7 cellular contexts compared by ENCODE assay signal in genomic region chr16:29235836-29236235, GRCh38.
DNase-seq lines count a peak whose midpoint lies in the region; ATAC-seq and TF ChIP-seq lines count a peak whose summit lies in the region.
"Not testable (repeated sequence)": the region's sequence is repeated elsewhere in the genome, so short reads cannot be mapped to it uniquely, and the experiment has no call there.

No MANE protein-coding gene starts in this region.

- H3K4me1 Mint-ChIP-seq in nephron (peaks cover 34% of the 10 kb centered on the region), neural progenitor cell (peaks cover 11% of the 10 kb centered on the region)

- dilution Hi-C loops in IMR-90 (cut with HindIII; ENCODE audit: low sequenced_read_pairs, unreplicated experiment): not testable (repeated sequence)

- H2BK120ac ChIP-seq in IMR-90 (ENCODE audit: low read depth, low read length): not testable (repeated sequence)

- not testable (repeated sequence) for TF ChIP-seq POLR2A in IMR-90 (IDR thresholded peaks at IDR 0.05; ENCODE audit: low read depth, low read length); sigmoid colon (IDR thresholded peaks at IDR 0.05)

- H3K4me3 ChIP-seq in IMR-90 (ENCODE audit: insufficient read depth, low read depth, low read length); neural progenitor cell; sigmoid colon: not testable (repeated sequence)

- H3K4me1 ChIP-seq in IMR-90 (ENCODE audit: control insufficient read depth, insufficient read depth, low read length); neural progenitor cell; sigmoid colon: not testable (repeated sequence)

- CTCF ChIA-PET in IMR-90 (lab: Yijun Ruan, JAX): not testable (repeated sequence)

- H2AFZ ChIP-seq in IMR-90 (replicated peaks; ENCODE audit: low read length, poor library complexity); neural progenitor cell (replicated peaks): not testable (repeated sequence)

- intact Hi-C loops in IMR-90 (cut with micrococcal nuclease); sigmoid colon (cut with DNase I): not testable (repeated sequence)

- not testable (repeated sequence) for H2BK5ac ChIP-seq in IMR-90 (ENCODE audit: low read depth, low read length, poor library complexity, severe bottlenecking)

- not testable (repeated sequence) for H4K20me1 ChIP-seq in IMR-90 (ENCODE audit: insufficient read depth, low read length); neural progenitor cell (ENCODE audit: low read depth)

- not testable (repeated sequence) for H3K9me1 ChIP-seq in IMR-90 (ENCODE audit: insufficient read depth, low read length)

- H3K23ac ChIP-seq in IMR-90 (ENCODE audit: low read depth, low read length): not testable (repeated sequence)

- H3K9me3 ChIP-seq in IMR-90 (ENCODE audit: control insufficient read depth, insufficient read depth, low read length); neural progenitor cell (ENCODE audit: low read depth); sigmoid colon: not testable (repeated sequence)

- not testable (repeated sequence) for H3K4me2 ChIP-seq in IMR-90 (ENCODE audit: low read depth, low read length); neural progenitor cell

- H3K27ac ChIP-seq in IMR-90 (ENCODE audit: insufficient read depth, low read length); neural progenitor cell; sigmoid colon: not testable (repeated sequence)

- H4K91ac ChIP-seq in IMR-90 (ENCODE audit: insufficient read depth, low read depth, low read length): not testable (repeated sequence)

- H4K5ac ChIP-seq in IMR-90 (ENCODE audit: low read depth, low read length): not testable (repeated sequence)

- not testable (repeated sequence) for H3K9me3 Mint-ChIP-seq in nephron
- H3K9me3 Mint-ChIP-seq in neural progenitor cell: peaks cover 11% of the 10 kb centered on the region

- POLR2A ChIA-PET in IMR-90 (lab: Charles Lee; ENCODE audit: unreplicated experiment): not testable (repeated sequence)

- TF ChIP-seq RAD21 in IMR-90 (IDR thresholded peaks at IDR 0.05; ENCODE audit: low read length): not testable (repeated sequence)

- H3K4me3 Mint-ChIP-seq in nephron, neural progenitor cell: not testable (repeated sequence)

- peak overlapping the region; percentile 6; the same call in 1 of the 2 replicates for H3K4ac ChIP-seq in IMR-90 (ENCODE audit: low read depth, low read length)

- not testable (repeated sequence) for H3K36me3 ChIP-seq in IMR-90 (ENCODE audit: control insufficient read depth, insufficient read depth, low read length); neural progenitor cell; sigmoid colon

- H3K79me2 ChIP-seq in neural progenitor cell (ENCODE audit: low read depth): not testable (repeated sequence)

- H2BK20ac ChIP-seq in IMR-90 (ENCODE audit: low read depth, low read length): peak overlapping the region; percentile 35; the same call in 1 of the 2 replicates

- not testable (repeated sequence) for H3K18ac ChIP-seq in IMR-90 (ENCODE audit: low read depth, low read length)

- not testable (repeated sequence) for H3K14ac ChIP-seq in IMR-90 (replicated peaks; ENCODE audit: low read depth, low read length)

- not testable (repeated sequence) for H3K9ac ChIP-seq in IMR-90 (ENCODE audit: low read depth, low read length); neural progenitor cell

- H3K36me3 Mint-ChIP-seq in nephron (ENCODE audit: low read depth); neural progenitor cell: not testable (repeated sequence)

- H3F3A ChIP-seq in neural progenitor cell (ENCODE audit: low read depth): not testable (repeated sequence)

- H3K27me3 Mint-ChIP-seq in nephron (ENCODE audit: low read depth): peaks cover 15% of the 10 kb centered on the region
- H3K27me3 Mint-ChIP-seq in neural progenitor cell (ENCODE audit: insufficient read depth, low read depth): not testable (repeated sequence)

- not testable (repeated sequence) for TF ChIP-seq EP300 in sigmoid colon (IDR thresholded peaks at IDR 0.05)

- in situ Hi-C loops in IMR-90 (cut with MboI; ENCODE audit: low sequenced_read_pairs): not testable (repeated sequence)

- H3K27me3 ChIP-seq in IMR-90 (ENCODE audit: control insufficient read depth, insufficient read depth, low read length); neural progenitor cell; sigmoid colon: not testable (repeated sequence)

- H3K56ac ChIP-seq in IMR-90 (ENCODE audit: extremely low read depth, insufficient read depth, low read length): not testable (repeated sequence)

- H2AK5ac ChIP-seq in IMR-90 (ENCODE audit: low read depth, low read length): not testable (repeated sequence)

- not testable (repeated sequence) for H3K79me1 ChIP-seq in IMR-90 (ENCODE audit: low read depth in 1 of 2, low read length in 2 of 2)

- H2BK15ac ChIP-seq in IMR-90 (ENCODE audit: low read depth, low read length): not testable (repeated sequence)

- H3K27ac Mint-ChIP-seq in nephron (peak overlapping the region; percentile 20 to 79 (median 75)), neural progenitor cell (peak overlapping the region; percentile 73)

- ATAC-seq in IMR-90 (ENCODE audit: low read depth); left lobe of liver: not testable (repeated sequence)

- BruUV-seq in IMR-90 (replicated peaks; lab: Mats Ljungman, UMichigan): not testable (repeated sequence)

- 100% methylated on average over 3 of the region's 12 CpGs; no CpG with 5 or more reads in 1 of the 2 experiments for WGBS in IMR-90 (ENCODE audit: extremely low coverage in 2 of 2, insufficient read length in 1 of 2), 2 experiments
- 89 to 94% methylated on average over 12 of the region's 12 CpGs for WGBS in sigmoid colon, 2 donors

- TF ChIP-seq CTCF in IMR-90 (conservative IDR thresholded peaks at IDR 0.05; ENCODE audit: low read depth, low read length); nephron (IDR thresholded peaks at IDR 0.05; ENCODE audit: unreplicated experiment in 3 of 3); neural progenitor cell (IDR thresholded peaks at IDR 0.05); sigmoid colon (IDR thresholded peaks at IDR 0.05): not testable (repeated sequence)

- not testable (repeated sequence) for H4K8ac ChIP-seq in IMR-90 (ENCODE audit: low read depth in 2 of 2, low read length in 2 of 2)

- not testable (repeated sequence) for DNase-seq in IMR-90; neural progenitor cell (ENCODE audit: low spot score)
- DNase-seq in ecto neural progenitor cell (ENCODE audit: low spot score) (peak; percentile 3), left lobe of liver (ENCODE audit: low spot score) (peak; percentile 23), sigmoid colon (peak; percentile 15), ureter (ENCODE audit: low spot score) (peak; percentile 37)

- not testable (repeated sequence) for H2AK9ac ChIP-seq in IMR-90 (replicated peaks; ENCODE audit: low read depth, low read length, poor library complexity)
